20 cellular contexts compared by ENCODE assay signal in the genomic region with DNA sequence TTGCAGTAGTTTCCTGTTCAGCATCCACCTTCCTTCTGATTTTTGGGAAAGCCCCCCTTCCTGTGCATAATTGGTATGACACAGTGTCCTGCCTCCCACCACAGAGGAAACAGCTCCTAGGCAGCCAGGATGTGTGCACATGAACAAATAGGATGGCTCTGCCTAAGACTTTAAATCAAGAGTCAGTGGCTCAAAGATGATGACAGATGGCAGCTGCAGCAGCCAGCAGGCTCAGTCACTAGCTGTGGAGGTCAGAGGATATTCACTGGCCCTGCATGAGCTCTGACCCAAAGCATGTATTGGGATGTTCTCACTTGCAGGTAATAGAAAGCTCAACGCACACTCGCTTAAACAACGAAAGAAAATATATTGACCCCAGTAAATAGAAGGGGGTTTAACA.
DNase-seq lines count a peak whose midpoint lies in the region; ATAC-seq and TF ChIP-seq lines count a peak whose summit lies in the region.
"Had no signal": no experiment of that assay in that cellular context is flagged by ENCODE, and none has a peak within 500 bp of the region (broad histone marks: within the 10 kb centered on the region; RNA-seq: fewer than 3 reads in every experiment).

No MANE protein-coding gene starts in this region.

- H3K4me3 Mint-ChIP-seq in activated CD8-positive, alpha-beta T cell treated with anti-CD3 and anti-CD28 coated beads for 36 hours, result no peak overlapping the region
- no peak overlapping the region for H3K4me3 Mint-ChIP-seq in activated CD8-positive, alpha-beta T cell treated with anti-CD3 and anti-CD28 coated beads, Interleukin-2, amount 10 ng/mL, durations not matched to agents 7 days and 5 days
- H3K4me3 Mint-ChIP-seq in endothelial cell (ENCODE audit: unreplicated experiment), result no peak overlapping the region
- H3K4me3 Mint-ChIP-seq: CD4-positive, CD25-positive, alpha-beta regulatory T cell had no signal

- peaks cover 7% of the 10 kb centered on the region for H3K4me1 Mint-ChIP-seq in activated CD8-positive, alpha-beta T cell treated with anti-CD3 and anti-CD28 coated beads for 36 hours (ENCODE audit: low read depth)
- H3K4me1 Mint-ChIP-seq in activated CD8-positive, alpha-beta T cell treated with anti-CD3 and anti-CD28 coated beads, Interleukin-2, amount 10 ng/mL, durations not matched to agents 7 days and 5 days (ENCODE audit: low read depth), result peaks cover 2% of the 10 kb centered on the region
- peaks cover 28% of the 10 kb centered on the region for H3K4me1 Mint-ChIP-seq in endothelial cell (ENCODE audit: unreplicated experiment)
- H3K4me1 Mint-ChIP-seq: CD4-positive, CD25-positive, alpha-beta regulatory T cell had no signal

- TF ChIP-seq CTCF in activated CD8-positive, alpha-beta T cell treated with anti-CD3 and anti-CD28 coated beads for 36 hours (IDR thresholded peaks at IDR 0.05), result no peak
- no peak for TF ChIP-seq CTCF in endothelial cell (IDR thresholded peaks at IDR 0.05; ENCODE audit: unreplicated experiment)

- H3K9me3 Mint-ChIP-seq in activated CD8-positive, alpha-beta T cell treated with anti-CD3 and anti-CD28 coated beads for 36 hours, result no peaks in the 10 kb centered on the region
- H3K9me3 Mint-ChIP-seq in activated CD8-positive, alpha-beta T cell treated with anti-CD3 and anti-CD28 coated beads, Interleukin-2, amount 10 ng/mL, durations not matched to agents 7 days and 5 days (ENCODE audit: insufficient read depth), result no peaks in the 10 kb centered on the region
- no peaks in the 10 kb centered on the region for H3K9me3 Mint-ChIP-seq in endothelial cell (ENCODE audit: unreplicated experiment)
- H3K9me3 Mint-ChIP-seq in activated naive CD4-positive, alpha-beta T cell treated with anti-CD3 and anti-CD28 coated beads, Interleukin-2, amount 50 U/mL, for 72 hours, result peaks cover 5 to 6% of the 10 kb centered on the region in 2 donors

- H3K27me3 Mint-ChIP-seq in activated CD8-positive, alpha-beta T cell treated with anti-CD3 and anti-CD28 coated beads for 36 hours, result peaks cover 6% of the 10 kb centered on the region
- H3K27me3 Mint-ChIP-seq in activated CD8-positive, alpha-beta T cell treated with anti-CD3 and anti-CD28 coated beads, Interleukin-2, amount 10 ng/mL, durations not matched to agents 7 days and 5 days (ENCODE audit: low read depth), result peaks cover 18% of the 10 kb centered on the region
- H3K27me3 Mint-ChIP-seq in endothelial cell (ENCODE audit: unreplicated experiment), result no peaks in the 10 kb centered on the region

- DNase-seq in activated CD8-positive, alpha-beta T cell treated with anti-CD3 and anti-CD28 coated beads for 36 hours, result peak; percentile 2
- no peak for DNase-seq in activated CD8-positive, alpha-beta T cell treated with anti-CD3 and anti-CD28 coated beads, Interleukin-2, amount 10 ng/mL, durations not matched to agents 7 days and 5 days
- DNase-seq in SHP77 (lab: John Stamatoyannopoulos, UW) (peak; percentile 63 to 81), endothelial cell (ENCODE audit: low spot score) (no peak), retina (peak; percentile 62), NCI-H2227 treated with DMSO at 0.1 percent for 48 hours (lab: John Stamatoyannopoulos, UW) (no peak)
- no peak for DNase-seq in activated naive CD4-positive, alpha-beta T cell treated with anti-CD3 and anti-CD28 coated beads, Interleukin-2, amount 50 U/mL, for 72 hours (ENCODE audit: low spot score in 2 of 2)
- DNase-seq: CD4-positive, CD25-positive, alpha-beta regulatory T cell; DMS79 treated with DMSO at 0.1 percent for 48 hours; GOT3; KG1; NCI-H1417 treated with DMSO at 0.1 percent for 48 hours; NCI-H2081; NCI-H510A treated with DMSO at 0.1 percent for 48 hours; OCI-M1; RPMI8226; SW 1271 had no signal

- H3K36me3 Mint-ChIP-seq in activated CD8-positive, alpha-beta T cell treated with anti-CD3 and anti-CD28 coated beads for 36 hours (ENCODE audit: low read depth), result no peaks in the 10 kb centered on the region
- no peaks in the 10 kb centered on the region for H3K36me3 Mint-ChIP-seq in activated CD8-positive, alpha-beta T cell treated with anti-CD3 and anti-CD28 coated beads, Interleukin-2, amount 10 ng/mL, durations not matched to agents 7 days and 5 days (ENCODE audit: low read depth)
- peaks cover 4% of the 10 kb centered on the region for H3K36me3 Mint-ChIP-seq in endothelial cell (ENCODE audit: low read depth, unreplicated experiment)
- H3K36me3 Mint-ChIP-seq in activated naive CD4-positive, alpha-beta T cell treated with anti-CD3 and anti-CD28 coated beads, Interleukin-2, amount 50 U/mL, for 72 hours, result no peaks in the 10 kb centered on the region
- H3K36me3 Mint-ChIP-seq: CD4-positive, CD25-positive, alpha-beta regulatory T cell had no signal

- peak; percentile 38 for ATAC-seq in activated CD8-positive, alpha-beta T cell treated with anti-CD3 and anti-CD28 coated beads for 36 hours
- no peak for ATAC-seq in activated CD8-positive, alpha-beta T cell treated with anti-CD3 and anti-CD28 coated beads, Interleukin-2, amount 10 ng/mL, durations not matched to agents 7 days and 5 days
- ATAC-seq in HG02870 (IDR thresholded peaks at IDR 0.05; ENCODE audit: unreplicated experiment), result no peak
- no peak for ATAC-seq in activated naive CD4-positive, alpha-beta T cell treated with anti-CD3 and anti-CD28 coated beads, Interleukin-2, amount 50 U/mL, for 72 hours
- ATAC-seq: A549, HepG2 had no signal

- POLR2A ChIA-PET in activated CD8-positive, alpha-beta T cell treated with anti-CD3 and anti-CD28 coated beads for 36 hours (lab: Charles Lee), result no interaction called here
- POLR2A ChIA-PET in activated CD8-positive, alpha-beta T cell treated with anti-CD3 and anti-CD28 coated beads, Interleukin-2, amount 10 ng/mL, durations not matched to agents 7 days and 5 days (lab: Charles Lee), result no interaction called here

- intact Hi-C loops in activated CD8-positive, alpha-beta T cell treated with anti-CD3 and anti-CD28 coated beads for 36 hours (cut with micrococcal nuclease), result loop anchor here (5.0 kb wide), 1 partner anchor 40 kb away; no protein-coding TSS in a partner anchor

- CTCF ChIA-PET in activated CD8-positive, alpha-beta T cell treated with anti-CD3 and anti-CD28 coated beads for 36 hours (lab: Charles Lee), result interaction anchor here (1.5 to 4.4 kb wide), 4 partner anchors 12 to 287 kb away, joined by 4 to 31 read pairs (median 6); no protein-coding TSS in a partner anchor
- CTCF ChIA-PET in activated CD8-positive, alpha-beta T cell treated with anti-CD3 and anti-CD28 coated beads, Interleukin-2, amount 10 ng/mL, durations not matched to agents 7 days and 5 days (lab: Charles Lee), result interaction anchor here (2.3 to 3.7 kb wide), 2 partner anchors 43 to 287 kb away, joined by 10 to 18 read pairs; no protein-coding TSS in a partner anchor

- H3K27ac Mint-ChIP-seq in activated CD8-positive, alpha-beta T cell treated with anti-CD3 and anti-CD28 coated beads for 36 hours, result no peak overlapping the region
- no peak overlapping the region for H3K27ac Mint-ChIP-seq in activated CD8-positive, alpha-beta T cell treated with anti-CD3 and anti-CD28 coated beads, Interleukin-2, amount 10 ng/mL, durations not matched to agents 7 days and 5 days
- H3K27ac Mint-ChIP-seq in endothelial cell (ENCODE audit: unreplicated experiment), result peak overlapping the region; percentile 85
- H3K27ac Mint-ChIP-seq in activated naive CD4-positive, alpha-beta T cell treated with anti-CD3 and anti-CD28 coated beads, Interleukin-2, amount 50 U/mL, for 72 hours, result no peak overlapping the region
- H3K27ac Mint-ChIP-seq: CD4-positive, CD25-positive, alpha-beta regulatory T cell had no signal

Comparison
In these comparisons a context has a peak if more than half of its experiments do, and no peak if none do; other contexts are left out.
1. DNase-seq: peak in activated CD8-positive, alpha-beta T cell treated with anti-CD3 and anti-CD28 coated beads for 36 hours (single experiment), SHP77 (2 of 2) and retina (single experiment); none in activated CD8-positive, alpha-beta T cell treated with anti-CD3 and anti-CD28 coated beads, Interleukin-2, amount 10 ng/mL, durations not matched to agents 7 days and 5 days (single experiment), endothelial cell (single experiment), activated naive CD4-positive, alpha-beta T cell treated with anti-CD3 and anti-CD28 coated beads, Interleukin-2, amount 50 U/mL, for 72 hours (0 of 2) and NCI-H2227 treated with DMSO at 0.1 percent for 48 hours (single experiment).